In the genomic region with DNA sequence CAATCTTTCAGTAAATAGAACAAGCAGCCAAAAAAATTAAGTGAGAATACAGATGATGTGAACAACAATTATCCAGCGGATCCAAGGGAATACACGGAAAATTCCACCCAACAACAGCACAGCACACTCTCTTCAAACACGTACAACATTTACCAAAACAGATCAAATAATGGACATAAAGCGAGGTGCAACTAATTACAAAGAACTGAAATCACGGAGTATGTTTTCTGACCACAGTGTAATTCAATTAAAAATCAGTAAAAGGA, we compare ENCODE assay signal across 9 cellular contexts. TPM values are rescaled to one million over a fixed set of nuclear protein-coding genes. Genes with fewer than 3 reads are reported as not detected.
"Had no signal": no experiment of that assay in that cellular context is flagged by ENCODE, and none has a peak within 500 bp of the region (broad histone marks: within the 10 kb centered on the region; RNA-seq: fewer than 3 reads in every experiment).

No MANE protein-coding gene starts in this region.

- H3K4me1 ChIP-seq: HAP-1 had no signal

- H3K27ac Mint-ChIP-seq: HFFc6, IgD-negative memory B cell had no signal

- H3K4me3 ChIP-seq: GM23248, HAP-1 had no signal

- H3K27ac ChIP-seq: GM23248, HL-60 had no signal

- H3K4me1 Mint-ChIP-seq: IgD-negative memory B cell had no signal

- H3K27me3 Mint-ChIP-seq: IgD-negative memory B cell had no signal

- ATAC-seq: HCT116, HepG2 had no signal

- H3K9me3 Mint-ChIP-seq: HFFc6 had no signal

- DNase-seq: GM23248, GOT3, H7, HFFc6 had no signal

- H3K4me3 Mint-ChIP-seq: HFFc6, IgD-negative memory B cell had no signal

RNA-seq across cellular contexts. Expression of a gene that starts 27.2 kb away (rescaled TPM):
- total RNA-seq: HepG2 had no signal
- polyA plus RNA-seq: HepG2 had no signal
